In the genomic region with DNA sequence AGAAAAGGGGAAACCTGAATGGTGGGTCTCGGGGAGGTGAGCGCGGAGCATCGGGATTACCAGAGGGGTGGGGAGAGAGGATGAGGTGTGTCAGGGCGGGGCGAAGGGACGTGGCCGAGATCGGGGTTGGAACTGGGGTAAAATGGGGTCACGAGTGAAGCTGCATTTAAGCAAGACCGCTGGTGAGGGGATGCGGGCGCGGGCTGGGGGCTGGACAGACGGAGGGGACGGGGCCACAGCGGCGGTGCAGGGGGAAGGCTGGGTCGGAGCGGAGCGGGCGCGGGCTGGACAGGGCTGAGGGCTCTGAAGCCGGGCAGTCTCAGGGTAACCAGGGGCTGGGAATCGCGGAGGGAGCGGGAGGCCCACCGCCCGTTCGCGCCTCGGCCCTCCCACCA, we compare ENCODE assay signal across 8 cellular contexts.
A peak's percentile ranks its signal among the peaks of the same experiment; 100 is the strongest.
DNase-seq lines count a peak whose midpoint lies in the region; ATAC-seq and TF ChIP-seq lines count a peak whose summit lies in the region.
"Not testable (repeated sequence)": the region's sequence is repeated elsewhere in the genome, so short reads cannot be mapped to it uniquely, and the experiment has no call there.

No MANE protein-coding gene starts in this region.

- H4K20me1 ChIP-seq in OCI-LY3 (ENCODE audit: insufficient read depth, low read length); smooth muscle cell (ENCODE audit: low read depth): not testable (repeated sequence)

- not testable (repeated sequence) for H3K36me3 ChIP-seq in OCI-LY3 (replicated peaks; ENCODE audit: low read depth, low read length); right lobe of liver; smooth muscle cell (ENCODE audit: low read depth)

- H3K27ac Mint-ChIP-seq in CD14-positive monocyte = peak overlapping the region; percentile 89 to 97 (median 93)
- H3K27ac Mint-ChIP-seq in activated T-helper 1 cell treated with anti-CD3 and anti-CD28 coated beads, Interleukin-12 subunit alpha, Interleukin-12 subunit beta, Interleukin-2, Interleukin-4 antibody, amounts not matched to agents 30 ng/mL and 10 ng/mL and 1 ng/mL, durations not matched to agents 14 hours and 24 hours and 36 hours = peak overlapping the region; percentile 81

- H3K9me3 Mint-ChIP-seq in CD14-positive monocyte; activated T-helper 1 cell treated with anti-CD3 and anti-CD28 coated beads, Interleukin-12 subunit alpha, Interleukin-12 subunit beta, Interleukin-2, Interleukin-4 antibody, amounts not matched to agents 30 ng/mL and 10 ng/mL and 1 ng/mL, durations not matched to agents 14 hours and 24 hours and 36 hours: not testable (repeated sequence)

- ATAC-seq in GM19455 (IDR thresholded peaks at IDR 0.05; ENCODE audit: unreplicated experiment) (peak; percentile 40), HG03066 (IDR thresholded peaks at IDR 0.05; ENCODE audit: low read depth, unreplicated experiment) (peak; percentile 36), right lobe of liver (peak; percentile 21 to 48 (median 34))

- not testable (repeated sequence) for TF ChIP-seq POLR2A in right lobe of liver (IDR thresholded peaks at IDR 0.05)

- not testable (repeated sequence) for DNase-seq in CD14-positive monocyte (ENCODE audit: low spot score); smooth muscle cell (lab: John Stamatoyannopoulos, UW; ENCODE audit: unreplicated experiment)
- DNase-seq in activated T-helper 1 cell treated with anti-CD3 and anti-CD28 coated beads, Interleukin-12 subunit alpha, Interleukin-12 subunit beta, Interleukin-2, Interleukin-4 antibody, amounts not matched to agents 30 ng/mL and 10 ng/mL and 1 ng/mL, durations not matched to agents 14 hours and 24 hours and 36 hours (ENCODE audit: low spot score) = peak; percentile 17
- DNase-seq in epithelial cell of esophagus (ENCODE audit: low read depth) (peak; percentile 40), right lobe of liver (peak in 2 of 3 donors; percentile 31 to 56)

- H3K4me3 Mint-ChIP-seq in CD14-positive monocyte = peak overlapping the region; percentile 91 to 95
- H3K4me3 Mint-ChIP-seq in activated T-helper 1 cell treated with anti-CD3 and anti-CD28 coated beads, Interleukin-12 subunit alpha, Interleukin-12 subunit beta, Interleukin-2, Interleukin-4 antibody, amounts not matched to agents 30 ng/mL and 10 ng/mL and 1 ng/mL, durations not matched to agents 14 hours and 24 hours and 36 hours = peak overlapping the region; percentile 92

- intact Hi-C loops in CD14-positive monocyte (cut with micrococcal nuclease); right lobe of liver (cut with DNase I): not testable (repeated sequence)
- intact Hi-C loops in activated T-helper 1 cell treated with anti-CD3 and anti-CD28 coated beads, Interleukin-12 subunit alpha, Interleukin-12 subunit beta, Interleukin-2, Interleukin-4 antibody, amounts not matched to agents 30 ng/mL and 10 ng/mL and 1 ng/mL, durations not matched to agents 14 hours and 24 hours and 36 hours (cut with micrococcal nuclease) = loop anchor here (5.0 kb wide), 1 partner anchor 59 kb away; no protein-coding TSS in a partner anchor

- not testable (repeated sequence) for H3K9me3 ChIP-seq in OCI-LY3 (ENCODE audit: insufficient read depth, low read length); right lobe of liver; smooth muscle cell (replicated peaks; ENCODE audit: low read depth)

- 0% methylated on average over 18 of the region's 32 CpGs for WGBS in right lobe of liver (ENCODE audit: insufficient coverage, low coverage, low lambda C conversion rate, missing lambda C conversion rate)
- 4% methylated on average over 14 of the region's 32 CpGs for WGBS in smooth muscle cell (ENCODE audit: low lambda C conversion rate)

- peak overlapping the region; percentile 73 for H3K9ac ChIP-seq in OCI-LY3 (ENCODE audit: low read length)
- peak overlapping the region; percentile 79 for H3K9ac ChIP-seq in smooth muscle cell (ENCODE audit: low read depth)

- H3K4me2 ChIP-seq in OCI-LY3 (ENCODE audit: low read length) = peak overlapping the region; percentile 88
- H3K4me2 ChIP-seq in smooth muscle cell = peak overlapping the region; percentile 93

- not testable (repeated sequence) for H3K27me3 ChIP-seq in OCI-LY3 (ENCODE audit: low read depth, low read length); right lobe of liver; smooth muscle cell (ENCODE audit: low read depth)

- not testable (repeated sequence) for H3K4me1 ChIP-seq in OCI-LY3 (ENCODE audit: low read length); right lobe of liver; smooth muscle cell (ENCODE audit: low read depth)

- H3K27me3 Mint-ChIP-seq in CD14-positive monocyte (ENCODE audit: low read depth in 3 of 3); activated T-helper 1 cell treated with anti-CD3 and anti-CD28 coated beads, Interleukin-12 subunit alpha, Interleukin-12 subunit beta, Interleukin-2, Interleukin-4 antibody, amounts not matched to agents 30 ng/mL and 10 ng/mL and 1 ng/mL, durations not matched to agents 14 hours and 24 hours and 36 hours (ENCODE audit: insufficient read depth): not testable (repeated sequence)

- peaks cover 2 to 11% of the 10 kb centered on the region in 2 donors for H3K36me3 Mint-ChIP-seq in CD14-positive monocyte
- H3K36me3 Mint-ChIP-seq in activated T-helper 1 cell treated with anti-CD3 and anti-CD28 coated beads, Interleukin-12 subunit alpha, Interleukin-12 subunit beta, Interleukin-2, Interleukin-4 antibody, amounts not matched to agents 30 ng/mL and 10 ng/mL and 1 ng/mL, durations not matched to agents 14 hours and 24 hours and 36 hours (ENCODE audit: low read depth) = not testable (repeated sequence)

- not testable (repeated sequence) for H3K79me2 ChIP-seq in OCI-LY3 (ENCODE audit: low read length); smooth muscle cell (ENCODE audit: low read depth)

- H3K4me1 Mint-ChIP-seq in CD14-positive monocyte = peaks cover 57% of the 10 kb centered on the region
- peaks cover 21% of the 10 kb centered on the region for H3K4me1 Mint-ChIP-seq in activated T-helper 1 cell treated with anti-CD3 and anti-CD28 coated beads, Interleukin-12 subunit alpha, Interleukin-12 subunit beta, Interleukin-2, Interleukin-4 antibody, amounts not matched to agents 30 ng/mL and 10 ng/mL and 1 ng/mL, durations not matched to agents 14 hours and 24 hours and 36 hours (ENCODE audit: low read depth)

- not testable (repeated sequence) for H2AFZ ChIP-seq in OCI-LY3 (ENCODE audit: low read depth, low read length)
- H2AFZ ChIP-seq in smooth muscle cell (ENCODE audit: low read depth) = peak overlapping the region; percentile 20

- H3K4me3 ChIP-seq in OCI-LY3 (ENCODE audit: low read length) (peak overlapping the region; percentile 83), epithelial cell of esophagus (ENCODE audit: low read length) (peak overlapping the region; percentile 53), right lobe of liver (peak overlapping the region; percentile 57 to 65 (median 62)), smooth muscle cell (peak overlapping the region; percentile 61)

- TF ChIP-seq CTCF in CD14-positive monocyte (IDR thresholded peaks at IDR 0.05); OCI-LY3 (IDR thresholded peaks at IDR 0.05; ENCODE audit: low read depth, low read length); epithelial cell of esophagus (IDR thresholded peaks at IDR 0.05; ENCODE audit: insufficient read depth, low read depth, low read length, missing control alignments); right lobe of liver (IDR thresholded peaks at IDR 0.05); smooth muscle cell (IDR thresholded peaks at IDR 0.05; ENCODE audit: borderline replicate concordance, insufficient read depth, poor library complexity, severe bottlenecking): not testable (repeated sequence)

- H3K27ac ChIP-seq in OCI-LY3 (ENCODE audit: low read length); smooth muscle cell (ENCODE audit: low read depth): not testable (repeated sequence)
- H3K27ac ChIP-seq in right lobe of liver = peak overlapping the region; percentile 56 to 75 (median 69)

- H3F3A ChIP-seq in smooth muscle cell (ENCODE audit: low read depth) = not testable (repeated sequence)
